Comparison of ENCODE assay signal across 2 cellular contexts in the genomic region with DNA sequence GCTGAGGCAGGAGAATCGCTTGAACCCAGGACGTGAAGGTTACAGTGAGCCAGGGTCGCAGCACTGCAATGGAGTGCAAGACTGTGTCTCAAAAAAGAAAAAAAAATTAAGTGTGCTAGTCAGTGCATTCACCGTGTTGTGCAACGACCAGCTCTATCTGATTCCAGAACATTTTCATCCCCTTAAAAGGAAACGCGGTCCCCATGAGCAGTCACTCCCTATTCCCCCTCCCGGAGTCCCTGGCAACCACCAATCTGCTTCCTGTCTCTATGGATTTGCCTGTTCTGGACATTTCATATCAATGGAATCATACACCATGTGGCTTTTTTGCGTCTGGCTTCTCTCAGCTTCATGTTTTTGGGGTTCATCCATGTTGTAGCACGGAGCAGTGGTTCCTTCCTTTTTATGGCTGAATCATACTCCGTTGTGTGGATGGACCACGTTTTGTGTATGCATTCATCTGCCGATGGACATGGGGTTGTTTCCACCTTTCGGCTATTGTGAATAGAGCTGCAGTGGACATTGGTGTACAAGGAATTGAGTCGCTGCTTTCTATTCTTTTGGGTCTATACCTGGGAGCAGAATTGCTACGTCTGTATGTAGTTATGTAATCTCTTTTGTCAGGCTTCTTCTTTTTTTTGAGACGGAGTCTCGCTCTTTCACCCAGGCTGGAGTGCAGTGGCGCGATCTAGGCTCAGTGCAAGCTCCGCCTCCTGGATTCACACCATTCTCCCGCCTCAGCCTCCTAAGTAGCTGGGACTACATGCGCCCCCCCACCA.
TF ChIP-seq lines count a peak whose summit lies in the region.

No MANE protein-coding gene starts in this region.

TF ChIP-seq in WTC11, 78 proteins besides CTCF, POLR2A, EP300 and RAD21 (continued from another document):
- TF ChIP-seq, protein P1, sequence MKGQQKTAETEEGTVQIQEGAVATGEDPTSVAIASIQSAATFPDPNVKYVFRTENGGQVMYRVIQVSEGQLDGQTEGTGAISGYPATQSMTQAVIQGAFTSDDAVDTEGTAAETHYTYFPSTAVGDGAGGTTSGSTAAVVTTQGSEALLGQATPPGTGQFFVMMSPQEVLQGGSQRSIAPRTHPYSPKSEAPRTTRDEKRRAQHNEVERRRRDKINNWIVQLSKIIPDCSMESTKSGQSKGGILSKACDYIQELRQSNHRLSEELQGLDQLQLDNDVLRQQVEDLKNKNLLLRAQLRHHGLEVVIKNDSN (CRISPR knock-in tag; IDR thresholded peaks at IDR 0.05), result no peak
- no peak for TF ChIP-seq SMAD4 (CRISPR knock-in tag; IDR thresholded peaks at IDR 0.05)
- no peak for TF ChIP-seq IRF2 (CRISPR knock-in tag; IDR thresholded peaks at IDR 0.05; ENCODE audit: borderline replicate concordance, low read depth)
- TF ChIP-seq, protein P2, sequence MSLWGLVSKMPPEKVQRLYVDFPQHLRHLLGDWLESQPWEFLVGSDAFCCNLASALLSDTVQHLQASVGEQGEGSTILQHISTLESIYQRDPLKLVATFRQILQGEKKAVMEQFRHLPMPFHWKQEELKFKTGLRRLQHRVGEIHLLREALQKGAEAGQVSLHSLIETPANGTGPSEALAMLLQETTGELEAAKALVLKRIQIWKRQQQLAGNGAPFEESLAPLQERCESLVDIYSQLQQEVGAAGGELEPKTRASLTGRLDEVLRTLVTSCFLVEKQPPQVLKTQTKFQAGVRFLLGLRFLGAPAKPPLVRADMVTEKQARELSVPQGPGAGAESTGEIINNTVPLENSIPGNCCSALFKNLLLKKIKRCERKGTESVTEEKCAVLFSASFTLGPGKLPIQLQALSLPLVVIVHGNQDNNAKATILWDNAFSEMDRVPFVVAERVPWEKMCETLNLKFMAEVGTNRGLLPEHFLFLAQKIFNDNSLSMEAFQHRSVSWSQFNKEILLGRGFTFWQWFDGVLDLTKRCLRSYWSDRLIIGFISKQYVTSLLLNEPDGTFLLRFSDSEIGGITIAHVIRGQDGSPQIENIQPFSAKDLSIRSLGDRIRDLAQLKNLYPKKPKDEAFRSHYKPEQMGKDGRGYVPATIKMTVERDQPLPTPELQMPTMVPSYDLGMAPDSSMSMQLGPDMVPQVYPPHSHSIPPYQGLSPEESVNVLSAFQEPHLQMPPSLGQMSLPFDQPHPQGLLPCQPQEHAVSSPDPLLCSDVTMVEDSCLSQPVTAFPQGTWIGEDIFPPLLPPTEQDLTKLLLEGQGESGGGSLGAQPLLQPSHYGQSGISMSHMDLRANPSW (CRISPR knock-in tag; conservative IDR thresholded peaks at IDR 0.05; ENCODE audit: low read depth), result no peak
- no peak for TF ChIP-seq RELA (CRISPR knock-in tag; IDR thresholded peaks at IDR 0.05; ENCODE audit: borderline replicate concordance)
- TF ChIP-seq MXD4 (CRISPR knock-in tag; IDR thresholded peaks at IDR 0.05; ENCODE audit: borderline replicate concordance), result no peak
- no peak for TF ChIP-seq FOXK1 (CRISPR knock-in tag; IDR thresholded peaks at IDR 0.05)
- TF ChIP-seq ZNF396 (CRISPR knock-in tag; IDR thresholded peaks at IDR 0.05; ENCODE audit: borderline replicate concordance), result no peak
- TF ChIP-seq TEAD4 (CRISPR knock-in tag; IDR thresholded peaks at IDR 0.05), result no peak
- no peak for TF ChIP-seq NFATC4 (CRISPR knock-in tag; IDR thresholded peaks at IDR 0.05)

TF ChIP-seq in GM23338, 12 proteins besides CTCF, POLR2A, EP300 and RAD21:
- TF ChIP-seq, protein P3, sequence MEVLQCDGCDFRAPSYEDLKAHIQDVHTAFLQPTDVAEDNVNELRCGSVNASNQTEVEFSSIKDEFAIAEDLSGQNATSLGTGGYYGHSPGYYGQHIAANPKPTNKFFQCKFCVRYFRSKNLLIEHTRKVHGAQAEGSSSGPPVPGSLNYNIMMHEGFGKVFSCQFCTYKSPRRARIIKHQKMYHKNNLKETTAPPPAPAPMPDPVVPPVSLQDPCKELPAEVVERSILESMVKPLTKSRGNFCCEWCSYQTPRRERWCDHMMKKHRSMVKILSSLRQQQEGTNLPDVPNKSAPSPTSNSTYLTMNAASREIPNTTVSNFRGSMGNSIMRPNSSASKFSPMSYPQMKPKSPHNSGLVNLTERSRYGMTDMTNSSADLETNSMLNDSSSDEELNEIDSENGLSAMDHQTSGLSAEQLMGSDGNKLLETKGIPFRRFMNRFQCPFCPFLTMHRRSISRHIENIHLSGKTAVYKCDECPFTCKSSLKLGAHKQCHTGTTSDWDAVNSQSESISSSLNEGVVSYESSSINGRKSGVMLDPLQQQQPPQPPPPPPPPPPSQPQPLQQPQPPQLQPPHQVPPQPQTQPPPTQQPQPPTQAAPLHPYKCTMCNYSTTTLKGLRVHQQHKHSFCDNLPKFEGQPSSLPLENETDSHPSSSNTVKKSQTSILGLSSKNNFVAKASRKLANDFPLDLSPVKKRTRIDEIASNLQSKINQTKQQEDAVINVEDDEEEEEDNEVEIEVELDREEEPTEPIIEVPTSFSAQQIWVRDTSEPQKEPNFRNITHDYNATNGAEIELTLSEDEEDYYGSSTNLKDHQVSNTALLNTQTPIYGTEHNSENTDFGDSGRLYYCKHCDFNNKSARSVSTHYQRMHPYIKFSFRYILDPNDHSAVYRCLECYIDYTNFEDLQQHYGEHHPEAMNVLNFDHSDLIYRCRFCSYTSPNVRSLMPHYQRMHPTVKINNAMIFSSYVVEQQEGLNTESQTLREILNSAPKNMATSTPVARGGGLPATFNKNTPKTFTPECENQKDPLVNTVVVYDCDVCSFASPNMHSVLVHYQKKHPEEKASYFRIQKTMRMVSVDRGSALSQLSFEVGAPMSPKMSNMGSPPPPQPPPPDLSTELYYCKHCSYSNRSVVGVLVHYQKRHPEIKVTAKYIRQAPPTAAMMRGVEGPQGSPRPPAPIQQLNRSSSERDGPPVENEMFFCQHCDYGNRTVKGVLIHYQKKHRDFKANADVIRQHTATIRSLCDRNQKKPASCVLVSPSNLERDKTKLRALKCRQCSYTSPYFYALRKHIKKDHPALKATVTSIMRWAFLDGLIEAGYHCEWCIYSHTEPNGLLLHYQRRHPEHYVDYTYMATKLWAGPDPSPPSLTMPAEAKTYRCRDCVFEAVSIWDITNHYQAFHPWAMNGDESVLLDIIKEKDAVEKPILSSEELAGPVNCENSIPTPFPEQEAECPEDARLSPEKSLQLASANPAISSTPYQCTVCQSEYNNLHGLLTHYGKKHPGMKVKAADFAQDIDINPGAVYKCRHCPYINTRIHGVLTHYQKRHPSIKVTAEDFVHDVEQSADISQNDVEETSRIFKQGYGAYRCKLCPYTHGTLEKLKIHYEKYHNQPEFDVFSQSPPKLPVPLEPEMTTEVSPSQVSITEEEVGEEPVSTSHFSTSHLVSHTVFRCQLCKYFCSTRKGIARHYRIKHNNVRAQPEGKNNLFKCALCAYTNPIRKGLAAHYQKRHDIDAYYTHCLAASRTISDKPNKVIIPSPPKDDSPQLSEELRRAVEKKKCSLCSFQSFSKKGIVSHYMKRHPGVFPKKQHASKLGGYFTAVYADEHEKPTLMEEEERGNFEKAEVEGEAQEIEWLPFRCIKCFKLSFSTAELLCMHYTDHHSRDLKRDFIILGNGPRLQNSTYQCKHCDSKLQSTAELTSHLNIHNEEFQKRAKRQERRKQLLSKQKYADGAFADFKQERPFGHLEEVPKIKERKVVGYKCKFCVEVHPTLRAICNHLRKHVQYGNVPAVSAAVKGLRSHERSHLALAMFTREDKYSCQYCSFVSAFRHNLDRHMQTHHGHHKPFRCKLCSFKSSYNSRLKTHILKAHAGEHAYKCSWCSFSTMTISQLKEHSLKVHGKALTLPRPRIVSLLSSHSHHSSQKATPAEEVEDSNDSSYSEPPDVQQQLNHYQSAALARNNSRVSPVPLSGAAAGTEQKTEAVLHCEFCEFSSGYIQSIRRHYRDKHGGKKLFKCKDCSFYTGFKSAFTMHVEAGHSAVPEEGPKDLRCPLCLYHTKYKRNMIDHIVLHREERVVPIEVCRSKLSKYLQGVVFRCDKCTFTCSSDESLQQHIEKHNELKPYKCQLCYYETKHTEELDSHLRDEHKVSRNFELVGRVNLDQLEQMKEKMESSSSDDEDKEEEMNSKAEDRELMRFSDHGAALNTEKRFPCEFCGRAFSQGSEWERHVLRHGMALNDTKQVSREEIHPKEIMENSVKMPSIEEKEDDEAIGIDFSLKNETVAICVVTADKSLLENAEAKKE (CRISPR knock-in tag; IDR thresholded peaks at IDR 0.05), result no peak
- TF ChIP-seq, protein P4, sequence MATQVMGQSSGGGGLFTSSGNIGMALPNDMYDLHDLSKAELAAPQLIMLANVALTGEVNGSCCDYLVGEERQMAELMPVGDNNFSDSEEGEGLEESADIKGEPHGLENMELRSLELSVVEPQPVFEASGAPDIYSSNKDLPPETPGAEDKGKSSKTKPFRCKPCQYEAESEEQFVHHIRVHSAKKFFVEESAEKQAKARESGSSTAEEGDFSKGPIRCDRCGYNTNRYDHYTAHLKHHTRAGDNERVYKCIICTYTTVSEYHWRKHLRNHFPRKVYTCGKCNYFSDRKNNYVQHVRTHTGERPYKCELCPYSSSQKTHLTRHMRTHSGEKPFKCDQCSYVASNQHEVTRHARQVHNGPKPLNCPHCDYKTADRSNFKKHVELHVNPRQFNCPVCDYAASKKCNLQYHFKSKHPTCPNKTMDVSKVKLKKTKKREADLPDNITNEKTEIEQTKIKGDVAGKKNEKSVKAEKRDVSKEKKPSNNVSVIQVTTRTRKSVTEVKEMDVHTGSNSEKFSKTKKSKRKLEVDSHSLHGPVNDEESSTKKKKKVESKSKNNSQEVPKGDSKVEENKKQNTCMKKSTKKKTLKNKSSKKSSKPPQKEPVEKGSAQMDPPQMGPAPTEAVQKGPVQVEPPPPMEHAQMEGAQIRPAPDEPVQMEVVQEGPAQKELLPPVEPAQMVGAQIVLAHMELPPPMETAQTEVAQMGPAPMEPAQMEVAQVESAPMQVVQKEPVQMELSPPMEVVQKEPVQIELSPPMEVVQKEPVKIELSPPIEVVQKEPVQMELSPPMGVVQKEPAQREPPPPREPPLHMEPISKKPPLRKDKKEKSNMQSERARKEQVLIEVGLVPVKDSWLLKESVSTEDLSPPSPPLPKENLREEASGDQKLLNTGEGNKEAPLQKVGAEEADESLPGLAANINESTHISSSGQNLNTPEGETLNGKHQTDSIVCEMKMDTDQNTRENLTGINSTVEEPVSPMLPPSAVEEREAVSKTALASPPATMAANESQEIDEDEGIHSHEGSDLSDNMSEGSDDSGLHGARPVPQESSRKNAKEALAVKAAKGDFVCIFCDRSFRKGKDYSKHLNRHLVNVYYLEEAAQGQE (IDR thresholded peaks at IDR 0.05; ENCODE audit: unreplicated experiment), result no peak
- no peak for TF ChIP-seq CREB1 (CRISPR knock-in tag; IDR thresholded peaks at IDR 0.05; ENCODE audit: low read depth)
- no peak for TF ChIP-seq NANOG (IDR thresholded peaks at IDR 0.05; ENCODE audit: borderline replicate concordance)
- no peak for TF ChIP-seq EZH2 (IDR thresholded peaks at IDR 0.05; ENCODE audit: low read depth, unreplicated experiment)
- no peak for TF ChIP-seq POLR2AphosphoS5 (IDR thresholded peaks at IDR 0.05; ENCODE audit: low read depth)
- TF ChIP-seq JUNB (IDR thresholded peaks at IDR 0.05; ENCODE audit: unreplicated experiment), result no peak
